1 cellular context compared by ENCODE assay signal in the genomic region with DNA sequence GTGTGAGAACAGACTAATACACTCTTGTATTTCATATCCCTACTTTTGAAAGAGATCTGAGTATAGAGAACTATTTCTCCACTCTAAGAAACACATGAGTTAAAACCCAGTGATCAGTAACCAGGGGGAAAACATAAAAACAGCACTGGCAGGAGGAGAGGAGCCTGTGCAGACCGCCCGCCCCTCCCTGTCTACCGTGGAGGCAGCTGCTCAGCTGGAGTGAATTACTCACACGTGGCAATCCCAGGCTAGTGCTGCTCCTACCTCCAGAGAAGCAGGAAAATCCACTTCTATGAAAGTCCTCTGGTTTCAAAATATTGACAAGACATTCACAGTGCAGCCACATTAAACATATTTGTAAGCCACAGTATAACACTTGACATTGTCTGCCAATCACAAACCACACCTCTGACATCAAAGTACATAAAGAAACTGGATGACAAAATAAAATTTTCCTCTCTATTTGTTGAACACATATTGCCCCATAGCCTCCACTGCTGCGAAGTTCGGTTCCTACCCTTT.
TF ChIP-seq lines count a peak whose summit lies in the region.

No MANE protein-coding gene starts in this region.

TF ChIP-seq in WTC11, 78 proteins besides CTCF, POLR2A, EP300 and RAD21 (continued from another document):
- no peak for TF ChIP-seq ELF4 (CRISPR knock-in tag; IDR thresholded peaks at IDR 0.05; ENCODE audit: low read depth)
TF ChIP-seq in WTC11: peak in this region for 0.
